5 cellular contexts compared by ENCODE assay signal in the genomic region with DNA sequence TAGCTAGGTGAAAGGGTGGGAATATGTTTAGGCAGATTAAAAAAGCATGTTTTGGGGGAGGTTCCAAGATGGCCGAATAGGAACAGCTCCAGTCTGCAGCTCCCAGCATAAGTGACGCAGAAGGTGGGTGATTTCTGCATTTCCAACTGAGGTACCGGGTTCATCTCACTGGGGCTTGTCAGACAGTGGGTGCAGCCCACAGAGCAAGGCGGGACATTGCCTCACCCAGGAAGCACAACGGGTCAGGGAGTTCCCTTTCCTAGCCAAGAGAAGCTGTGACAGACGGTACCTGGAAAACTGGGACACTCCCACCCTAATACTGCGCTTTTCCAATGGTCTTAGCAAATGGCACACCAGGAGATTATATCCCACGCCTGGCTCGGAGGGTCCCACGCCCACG.
DNase-seq lines count a peak whose midpoint lies in the region; ATAC-seq and TF ChIP-seq lines count a peak whose summit lies in the region.
"Not testable (repeated sequence)": the region's sequence is repeated elsewhere in the genome, so short reads cannot be mapped to it uniquely, and the experiment has no call there.

No MANE protein-coding gene starts in this region.

- H3K36me3 ChIP-seq in lower lobe of right lung, tibial artery: not testable (repeated sequence)

- ATAC-seq in lower lobe of right lung = not testable (repeated sequence)

- not testable (repeated sequence) for H3K27me3 ChIP-seq in lower lobe of right lung (ENCODE audit: low read depth); tibial artery

- peaks cover 3 to 13% (median 3%) of the 10 kb centered on the region in 3 donors for H3K27me3 Mint-ChIP-seq in CD14-positive monocyte (ENCODE audit: low read depth in 3 of 3)
- not testable (repeated sequence) for H3K27me3 Mint-ChIP-seq in dendritic cell treated with granulocyte-macrophage colony-stimulating factor and Interleukin-4, amounts not matched to agents 40 ng/mL and 50 ng/mL, for 4 days

- H3K27ac ChIP-seq in VCaP = peak overlapping the region; percentile 85
- H3K27ac ChIP-seq in lower lobe of right lung = peak overlapping the region; percentile 36
- H3K27ac ChIP-seq in tibial artery = peak overlapping the region; percentile 81 to 91

- H3K4me3 Mint-ChIP-seq in CD14-positive monocyte = peak overlapping the region in 1 of 2 donors; percentile 39
- not testable (repeated sequence) for H3K4me3 Mint-ChIP-seq in dendritic cell treated with granulocyte-macrophage colony-stimulating factor and Interleukin-4, amounts not matched to agents 40 ng/mL and 50 ng/mL, for 4 days

- TF ChIP-seq CTCF in CD14-positive monocyte (IDR thresholded peaks at IDR 0.05); VCaP (conservative IDR thresholded peaks at IDR 0.05); lower lobe of right lung (IDR thresholded peaks at IDR 0.05); tibial artery (IDR thresholded peaks at IDR 0.05): not testable (repeated sequence)

- not testable (repeated sequence) for H3K36me3 Mint-ChIP-seq in CD14-positive monocyte; dendritic cell treated with granulocyte-macrophage colony-stimulating factor and Interleukin-4, amounts not matched to agents 40 ng/mL and 50 ng/mL, for 4 days (ENCODE audit: low read depth)

- H3K4me1 ChIP-seq in lower lobe of right lung = peaks cover 31% of the 10 kb centered on the region
- peaks cover 11 to 49% (median 41%) of the 10 kb centered on the region in 4 donors for H3K4me1 ChIP-seq in tibial artery

- intact Hi-C loops in CD14-positive monocyte (cut with micrococcal nuclease) = loop anchor here in 1 of 2 donors (5.0 kb wide), 1 partner anchor 44 kb away; no protein-coding TSS in a partner anchor
- intact Hi-C loops in dendritic cell treated with granulocyte-macrophage colony-stimulating factor and Interleukin-4, amounts not matched to agents 40 ng/mL and 50 ng/mL, for 4 days (cut with micrococcal nuclease); lower lobe of right lung (cut with DNase I); tibial artery (cut with DNase I; ENCODE audit: low total_unique reads): not testable (repeated sequence)

- H3K9me3 ChIP-seq in lower lobe of right lung, tibial artery: not testable (repeated sequence)

- peaks cover 43% of the 10 kb centered on the region for H3K4me1 Mint-ChIP-seq in CD14-positive monocyte
- H3K4me1 Mint-ChIP-seq in dendritic cell treated with granulocyte-macrophage colony-stimulating factor and Interleukin-4, amounts not matched to agents 40 ng/mL and 50 ng/mL, for 4 days (ENCODE audit: low read depth) = peaks cover 55% of the 10 kb centered on the region

- peak overlapping the region; percentile 49 to 90 (median 79) for H3K27ac Mint-ChIP-seq in CD14-positive monocyte
- peak overlapping the region; percentile 47 for H3K27ac Mint-ChIP-seq in dendritic cell treated with granulocyte-macrophage colony-stimulating factor and Interleukin-4, amounts not matched to agents 40 ng/mL and 50 ng/mL, for 4 days

- peak; percentile 57 for DNase-seq in CD14-positive monocyte (ENCODE audit: low spot score)
- DNase-seq in lower lobe of right lung = peak; percentile 56
- not testable (repeated sequence) for DNase-seq in tibial artery

- H3K4me3 ChIP-seq in lower lobe of right lung, tibial artery: not testable (repeated sequence)

- H3K9me3 Mint-ChIP-seq in CD14-positive monocyte = peaks cover 3 to 21% (median 11%) of the 10 kb centered on the region in 7 donors
- H3K9me3 Mint-ChIP-seq in dendritic cell treated with granulocyte-macrophage colony-stimulating factor and Interleukin-4, amounts not matched to agents 40 ng/mL and 50 ng/mL, for 4 days = peaks cover 12% of the 10 kb centered on the region

Comparison
In these comparisons a context has a peak if more than half of its experiments do, and no peak if none do; other contexts are left out.
1. H3K27ac ChIP-seq: peak in every context shown above with its lines; median percentile 86 in tibial artery; 85 in VCaP; 36 in lower lobe of right lung.